Comparison of ENCODE assay signal across 28 cellular contexts in the genomic region with DNA sequence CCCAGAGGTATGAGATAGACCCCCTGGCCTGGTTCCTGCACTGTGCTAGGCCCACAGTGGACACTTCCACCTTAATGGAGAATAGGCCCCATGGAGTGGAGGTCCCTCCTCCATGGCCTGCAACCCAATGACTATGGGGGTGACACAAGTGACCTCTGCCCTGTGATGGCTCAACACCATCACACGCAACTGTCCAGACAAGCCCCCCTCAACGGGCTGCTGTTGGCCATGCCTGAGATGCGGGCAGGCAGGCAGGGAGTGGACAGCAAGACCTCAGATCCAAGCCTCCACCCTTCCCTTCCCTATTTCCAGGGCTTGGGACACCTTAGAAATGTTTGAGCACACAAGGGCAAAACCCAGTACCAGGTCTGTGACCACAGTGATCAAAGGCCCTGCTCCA. TPM values are rescaled to one million over a fixed set of nuclear protein-coding genes. Genes with fewer than 3 reads are reported as not detected.
"Had no signal": no experiment of that assay in that cellular context is flagged by ENCODE, and none has a peak within 500 bp of the region (broad histone marks: within the 10 kb centered on the region; RNA-seq: fewer than 3 reads in every experiment).

No MANE protein-coding gene starts in this region.

- H3K27ac Mint-ChIP-seq: naive thymus-derived CD8-positive, alpha-beta T cell; nephron progenitor cell; type B pancreatic cell had no signal

- FAIRE-seq: endothelial cell of umbilical vein, islet of Langerhans had no signal

- H3K9me3 Mint-ChIP-seq: naive thymus-derived CD8-positive, alpha-beta T cell; nephron progenitor cell; type B pancreatic cell had no signal

- ATAC-seq: foreskin keratinocyte; gastroesophageal sphincter; heart left ventricle; left cardiac atrium; naive thymus-derived CD8-positive, alpha-beta T cell; stimulated activated naive CD8-positive, alpha-beta T cell treated with anti-CD3 and anti-CD28 coated beads, Interleukin-15, Interleukin-2, amounts not matched to agents 100 U/mL and 50 U/mL, for 24 hours had no signal

- H3K4me3 Mint-ChIP-seq: naive thymus-derived CD8-positive, alpha-beta T cell; nephron progenitor cell; type B pancreatic cell had no signal

- H3K36me3 ChIP-seq: esophagus muscularis mucosa, gastroesophageal sphincter, heart left ventricle, left lung, thoracic aorta, uterus had no signal

- H3K27ac ChIP-seq: coronary artery, esophagus muscularis mucosa, foreskin keratinocyte, gastroesophageal sphincter, heart left ventricle, hepatocyte, left lung, parathyroid adenoma, thoracic aorta, uterus had no signal

- H3K9me3 ChIP-seq: esophagus muscularis mucosa, gastroesophageal sphincter, heart left ventricle, left lung, thoracic aorta, uterus had no signal

- H3K4me1 ChIP-seq: foreskin keratinocyte, parathyroid adenoma, uterus had no signal

- H3K27me3 ChIP-seq: esophagus muscularis mucosa, foreskin keratinocyte, gastroesophageal sphincter, heart left ventricle, hepatocyte, left lung, uterus had no signal

- H3K27me3 Mint-ChIP-seq: progenitor cell of endocrine pancreas, type B pancreatic cell had no signal

- H3K4me3 ChIP-seq: coronary artery, esophagus muscularis mucosa, gastroesophageal sphincter, heart left ventricle, hepatocyte, left lung, smooth muscle cell, thoracic aorta, uterus had no signal

- DNase-seq: dermis blood vessel endothelial cell; effector memory CD4-positive, alpha-beta T cell; foreskin keratinocyte; heart left ventricle; left cardiac atrium; naive thymus-derived CD8-positive, alpha-beta T cell; nephron progenitor cell; occipital lobe; stimulated activated CD4-positive, alpha-beta T cell treated with anti-CD3 and anti-CD28 coated beads, Interleukin-12 subunit alpha, Interleukin-12 subunit beta, amount 100 ng/mL, for 4 hours; stimulated activated CD4-positive, alpha-beta T cell treated with anti-CD3 and anti-CD28 coated beads, Interleukin-1b, Interleukin-23, amount 100 ng/mL, for 48 hours; stimulated activated CD4-positive, alpha-beta T cell treated with anti-CD3 and anti-CD28 coated beads, Interleukin-4, amount 100 ng/mL, for 1 hour; stimulated activated CD8-positive, alpha-beta memory T cell treated with anti-CD3 and anti-CD28 coated beads, Interleukin-4, amount 100 ng/mL, for 48 hours; stimulated activated naive CD8-positive, alpha-beta T cell treated with anti-CD3 and anti-CD28 coated beads, Interleukin-15, Interleukin-2, amounts not matched to agents 100 U/mL and 50 U/mL, for 24 hours; uterus had no signal

- H3K36me3 Mint-ChIP-seq: naive thymus-derived CD8-positive, alpha-beta T cell; type B pancreatic cell had no signal

RNA-seq across cellular contexts. Expression of gene GRAMD2A, which starts 36.7 kb away (rescaled TPM):
- total RNA-seq: left cardiac atrium; mesenteric fat pad; myocyte; naive thymus-derived CD8-positive, alpha-beta T cell had no signal
